Comparison of ENCODE assay signal across 1 cellular context in the genomic region with DNA sequence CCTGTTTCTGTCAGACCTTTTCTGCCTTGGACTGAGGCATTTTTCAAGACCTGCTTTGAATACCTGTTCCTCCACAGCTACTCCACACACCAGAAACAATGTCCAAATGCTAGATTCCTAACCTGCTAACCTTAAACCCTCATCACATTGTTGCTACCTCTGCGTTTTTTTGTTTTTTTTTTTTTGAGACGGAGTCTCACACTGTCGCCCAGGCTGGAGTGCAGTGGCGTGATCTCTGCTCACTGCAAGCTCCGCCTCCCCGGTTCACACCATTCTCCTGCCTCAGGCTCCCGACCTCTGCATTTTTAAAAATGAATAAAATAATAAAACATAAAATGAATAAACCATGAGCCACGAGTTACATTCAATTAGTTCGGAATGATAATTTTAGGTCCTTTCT.
TF ChIP-seq lines count a peak whose summit lies in the region.

No MANE protein-coding gene starts in this region.

TF ChIP-seq in IMR-90, 13 proteins besides CTCF, POLR2A, EP300 and RAD21:
- TF ChIP-seq, protein P1, sequence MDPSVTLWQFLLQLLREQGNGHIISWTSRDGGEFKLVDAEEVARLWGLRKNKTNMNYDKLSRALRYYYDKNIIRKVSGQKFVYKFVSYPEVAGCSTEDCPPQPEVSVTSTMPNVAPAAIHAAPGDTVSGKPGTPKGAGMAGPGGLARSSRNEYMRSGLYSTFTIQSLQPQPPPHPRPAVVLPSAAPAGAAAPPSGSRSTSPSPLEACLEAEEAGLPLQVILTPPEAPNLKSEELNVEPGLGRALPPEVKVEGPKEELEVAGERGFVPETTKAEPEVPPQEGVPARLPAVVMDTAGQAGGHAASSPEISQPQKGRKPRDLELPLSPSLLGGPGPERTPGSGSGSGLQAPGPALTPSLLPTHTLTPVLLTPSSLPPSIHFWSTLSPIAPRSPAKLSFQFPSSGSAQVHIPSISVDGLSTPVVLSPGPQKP (IDR thresholded peaks at IDR 0.05; ENCODE audit: borderline replicate concordance, low read depth, low read length) = no peak
- TF ChIP-seq, protein P2, sequence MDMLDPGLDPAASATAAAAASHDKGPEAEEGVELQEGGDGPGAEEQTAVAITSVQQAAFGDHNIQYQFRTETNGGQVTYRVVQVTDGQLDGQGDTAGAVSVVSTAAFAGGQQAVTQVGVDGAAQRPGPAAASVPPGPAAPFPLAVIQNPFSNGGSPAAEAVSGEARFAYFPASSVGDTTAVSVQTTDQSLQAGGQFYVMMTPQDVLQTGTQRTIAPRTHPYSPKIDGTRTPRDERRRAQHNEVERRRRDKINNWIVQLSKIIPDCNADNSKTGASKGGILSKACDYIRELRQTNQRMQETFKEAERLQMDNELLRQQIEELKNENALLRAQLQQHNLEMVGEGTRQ (IDR thresholded peaks at IDR 0.05; ENCODE audit: low read depth, low read length) = no peak
- TF ChIP-seq MAZ (IDR thresholded peaks at IDR 0.05; ENCODE audit: borderline replicate concordance, low read depth, low read length) (no peak), NFE2L2 (IDR thresholded peaks at IDR 0.05; ENCODE audit: low read depth, low read length) (no peak), CEBPB (IDR thresholded peaks at IDR 0.05; ENCODE audit: low read depth, low read length) (no peak), BHLHE40 (IDR thresholded peaks at IDR 0.05; ENCODE audit: low read depth, low read length) (no peak), RCOR1 (IDR thresholded peaks at IDR 0.05; ENCODE audit: insufficient replicate concordance, low read length) (no peak), CHD1 (IDR thresholded peaks at IDR 0.05; ENCODE audit: low read depth, low read length) (no peak), MXI1 (IDR thresholded peaks at IDR 0.05; ENCODE audit: borderline replicate concordance, low read depth, low read length) (no peak), RFX5 (IDR thresholded peaks at IDR 0.05; ENCODE audit: low read depth, low read length) (no peak)
